Comparison of ENCODE assay signal across 28 cellular contexts in the genomic region with DNA sequence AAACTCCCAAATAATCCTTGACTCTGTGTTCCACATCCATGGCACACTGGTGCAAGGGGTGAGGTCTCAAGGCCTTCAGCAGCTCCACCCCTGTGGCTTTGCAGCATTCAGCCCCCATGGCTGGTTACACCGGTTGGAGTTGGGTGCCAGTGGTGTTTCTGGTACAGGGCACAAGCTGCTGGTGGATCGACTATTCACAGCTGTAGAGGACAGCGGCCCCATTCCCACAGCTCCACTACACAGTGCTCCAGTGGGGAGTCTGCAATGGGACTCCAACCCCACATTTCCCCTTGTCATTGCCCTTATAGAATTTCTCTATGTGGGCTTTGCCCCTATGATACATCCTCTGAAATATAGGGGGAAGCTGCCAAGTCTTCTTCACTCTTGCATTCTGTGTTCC.
"Had no signal": no experiment of that assay in that cellular context is flagged by ENCODE, and none has a peak within 500 bp of the region (broad histone marks: within the 10 kb centered on the region; RNA-seq: fewer than 3 reads in every experiment).

No MANE protein-coding gene starts in this region.

- H3K27me3 ChIP-seq: brain microvascular endothelial cell, dorsolateral prefrontal cortex, heart left ventricle had no signal

- H3K4me1 ChIP-seq: heart left ventricle had no signal

- H3K36me3 Mint-ChIP-seq: activated naive CD4-positive, alpha-beta T cell treated with anti-CD3 and anti-CD28 coated beads, Interleukin-2, amount 10 ng/mL, durations not matched to agents 7 days and 5 days had no signal

- H3K36me3 ChIP-seq: brain microvascular endothelial cell, heart left ventricle had no signal

- H3K4me1 Mint-ChIP-seq: activated CD4-positive, alpha-beta memory T cell treated with anti-CD3 and anti-CD28 coated beads, Interleukin-2, amount 10 ng/mL, durations not matched to agents 7 days and 5 days; activated CD4-positive, alpha-beta T cell treated with anti-CD3 and anti-CD28 coated beads for 36 hours; activated CD4-positive, alpha-beta T cell treated with anti-CD3 and anti-CD28 coated beads, Interleukin-2, amount 10 ng/mL, durations not matched to agents 24 days and 14 days; activated naive CD4-positive, alpha-beta T cell treated with anti-CD3 and anti-CD28 coated beads, Interleukin-2, amount 10 ng/mL, durations not matched to agents 7 days and 5 days; central memory CD8-positive, alpha-beta T cell; T-helper 17 cell had no signal

- H3K4me3 ChIP-seq: coronary artery, dorsolateral prefrontal cortex, heart left ventricle had no signal

- H3K4me3 Mint-ChIP-seq: activated CD4-positive, alpha-beta memory T cell treated with anti-CD3 and anti-CD28 coated beads, Interleukin-2, amount 10 ng/mL, durations not matched to agents 7 days and 5 days; activated CD4-positive, alpha-beta T cell treated with anti-CD3 and anti-CD28 coated beads for 36 hours; activated CD4-positive, alpha-beta T cell treated with anti-CD3 and anti-CD28 coated beads, Interleukin-2, amount 10 ng/mL, durations not matched to agents 24 days and 14 days; activated naive CD4-positive, alpha-beta T cell treated with anti-CD3 and anti-CD28 coated beads, Interleukin-2, amount 10 ng/mL, durations not matched to agents 7 days and 5 days; activated naive CD8-positive, alpha-beta T cell treated with anti-CD3 and anti-CD28 coated beads, Interleukin-2, amount 10 ng/mL, durations not matched to agents 7 days and 5 days; activated T-cell treated with anti-CD3 and anti-CD28 coated beads, Interleukin-2, amount 50 U/mL, for 24 hours; activated T-cell treated with anti-CD3 and anti-CD28 coated beads, Interleukin-2, amount 50 U/mL, for 72 hours; central memory CD8-positive, alpha-beta T cell; dendritic cell treated with granulocyte-macrophage colony-stimulating factor and Interleukin-4, amounts not matched to agents 40 ng/mL and 50 ng/mL, for 4 days; endodermal cell; T-helper 17 cell had no signal

- FAIRE-seq: astrocyte, bronchial epithelial cell, frontal cortex had no signal

- H3K27ac ChIP-seq: brain microvascular endothelial cell, coronary artery, dorsolateral prefrontal cortex, heart left ventricle had no signal

- H3K27me3 Mint-ChIP-seq: activated CD4-positive, alpha-beta T cell treated with anti-CD3 and anti-CD28 coated beads for 36 hours; activated CD4-positive, alpha-beta T cell treated with anti-CD3 and anti-CD28 coated beads, Interleukin-2, amount 10 ng/mL, durations not matched to agents 24 days and 14 days; activated naive CD4-positive, alpha-beta T cell treated with anti-CD3 and anti-CD28 coated beads, Interleukin-2, amount 10 ng/mL, durations not matched to agents 7 days and 5 days; activated naive CD8-positive, alpha-beta T cell treated with anti-CD3 and anti-CD28 coated beads, Interleukin-2, amount 10 ng/mL, durations not matched to agents 7 days and 5 days; activated T-cell treated with anti-CD3 and anti-CD28 coated beads, Interleukin-2, amount 50 U/mL, for 24 hours; dendritic cell treated with granulocyte-macrophage colony-stimulating factor and Interleukin-4, amounts not matched to agents 40 ng/mL and 50 ng/mL, for 4 days; T-helper 17 cell had no signal

- H3K9me3 Mint-ChIP-seq: central memory CD8-positive, alpha-beta T cell had no signal

- H3K27ac Mint-ChIP-seq: activated CD4-positive, alpha-beta memory T cell treated with anti-CD3 and anti-CD28 coated beads, Interleukin-2, amount 10 ng/mL, durations not matched to agents 7 days and 5 days; activated CD4-positive, alpha-beta T cell treated with anti-CD3 and anti-CD28 coated beads for 36 hours; activated CD4-positive, alpha-beta T cell treated with anti-CD3 and anti-CD28 coated beads, Interleukin-2, amount 10 ng/mL, durations not matched to agents 24 days and 14 days; activated naive CD4-positive, alpha-beta T cell treated with anti-CD3 and anti-CD28 coated beads, Interleukin-2, amount 10 ng/mL, durations not matched to agents 7 days and 5 days; activated naive CD4-positive, alpha-beta T cell treated with anti-CD3 and anti-CD28 coated beads, Interleukin-2, amount 50 U/mL, for 72 hours; activated naive CD8-positive, alpha-beta T cell treated with anti-CD3 and anti-CD28 coated beads, Interleukin-2, amount 10 ng/mL, durations not matched to agents 7 days and 5 days; activated T-cell treated with anti-CD3 and anti-CD28 coated beads, Interleukin-2, amount 50 U/mL, for 24 hours; activated T-cell treated with anti-CD3 and anti-CD28 coated beads, Interleukin-2, amount 50 U/mL, for 72 hours; dendritic cell treated with granulocyte-macrophage colony-stimulating factor and Interleukin-4, amounts not matched to agents 40 ng/mL and 50 ng/mL, for 4 days; endodermal cell; T-helper 17 cell had no signal

- DNase-seq: activated CD4-positive, alpha-beta memory T cell treated with anti-CD3 and anti-CD28 coated beads, Interleukin-2, amount 10 ng/mL, durations not matched to agents 7 days and 5 days; activated CD4-positive, alpha-beta T cell treated with anti-CD3 and anti-CD28 coated beads for 36 hours; activated CD4-positive, alpha-beta T cell treated with anti-CD3 and anti-CD28 coated beads, Interleukin-2, amount 10 ng/mL, durations not matched to agents 24 days and 14 days; activated CD4-positive, CD25-positive, alpha-beta regulatory T cell; activated CD4-positive, CD25-positive, alpha-beta regulatory T cell treated with anti-CD3 and anti-CD28 coated beads, Interleukin-2, amount 50 U/mL, for 72 hours; activated CD8-positive, alpha-beta memory T cell treated with anti-CD3 and anti-CD28 coated beads, Interleukin-2, amount 50 U/mL, for 48 hours; activated gamma-delta T cell; activated naive CD4-positive, alpha-beta T cell; activated naive CD4-positive, alpha-beta T cell treated with anti-CD3 and anti-CD28 coated beads, Interleukin-2, amount 10 ng/mL, durations not matched to agents 7 days and 5 days; activated naive CD8-positive, alpha-beta T cell treated with anti-CD3 and anti-CD28 coated beads, Interleukin-2, amount 10 ng/mL, durations not matched to agents 7 days and 5 days; activated T-cell treated with anti-CD3 and anti-CD28 coated beads for 4 hours; activated T-cell treated with anti-CD3 and anti-CD28 coated beads, Interleukin-2, amount 50 U/mL, for 24 hours; activated T-cell treated with anti-CD3 and anti-CD28 coated beads, Interleukin-2, amount 50 U/mL, for 72 hours; brain microvascular endothelial cell; dorsolateral prefrontal cortex; effector memory CD4-positive, alpha-beta T cell; endodermal cell; foreskin fibroblast; heart left ventricle; T-helper 1 cell; T-helper 17 cell had no signal
